Comparison of ENCODE assay signal across 16 cellular contexts in the genomic region with DNA sequence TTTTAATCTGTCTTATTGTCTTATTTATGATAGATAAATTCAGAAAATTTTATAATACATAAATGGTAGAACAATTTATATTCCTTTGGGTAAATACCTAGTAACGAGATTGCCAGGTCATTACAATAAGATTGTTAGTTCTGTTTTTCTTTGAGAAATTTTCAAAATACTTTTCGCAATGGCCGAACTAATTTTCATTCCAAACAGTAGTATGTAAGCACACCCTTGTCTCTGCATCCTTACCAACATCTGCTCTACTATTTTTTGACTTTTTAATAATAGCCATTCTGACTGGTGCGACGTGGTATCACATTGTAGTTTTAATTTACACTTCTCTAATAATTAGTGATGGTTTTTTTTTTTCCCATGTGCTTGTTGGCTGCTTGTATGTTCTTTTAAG.
A peak's percentile ranks its signal among the peaks of the same experiment; 100 is the strongest.
DNase-seq lines count a peak whose midpoint lies in the region; FAIRE-seq lines count a peak whose summit lies in the region.
"Had no signal": no experiment of that assay in that cellular context is flagged by ENCODE, and none has a peak within 500 bp of the region (broad histone marks: within the 10 kb centered on the region; RNA-seq: fewer than 3 reads in every experiment).

No MANE protein-coding gene starts in this region.

- DNase-seq in GM03348 (ENCODE audit: low spot score) (peak; percentile 16), amniotic epithelial cell (ENCODE audit: low read depth) (peak; percentile 5), fibroblast of gingiva (ENCODE audit: low read depth) (peak; percentile 13), GM19239 (ENCODE audit: insufficient read length, low spot score) (no peak), NCI-H1417 treated with DMSO at 0.1 percent for 48 hours (lab: John Stamatoyannopoulos, UW) (no peak), NCI-H2029 (lab: John Stamatoyannopoulos, UW) (no peak), medulla oblongata (ENCODE audit: extremely low spot score) (no peak)
- DNase-seq: BE2C; CD4-positive, alpha-beta T cell; DMS153; MM.1S; NCI-H1092; NCI-H2227 treated with DMSO at 0.1 percent for 48 hours; NCI-H510A treated with DMSO at 0.1 percent for 48 hours; NCI-H774; SHP77 had no signal

- no peak for FAIRE-seq in GM19239 (lab: Jason Lieb, UNC)

Comparison
In these comparisons a context has a peak if more than half of its experiments do, and no peak if none do; other contexts are left out.
1. DNase-seq: peak in GM03348 (single experiment), amniotic epithelial cell (single experiment) and fibroblast of gingiva (single experiment); none in GM19239 (single experiment), NCI-H1417 treated with DMSO at 0.1 percent for 48 hours (single experiment), NCI-H2029 (single experiment) and medulla oblongata (single experiment).